ENCODE assay signal across 10 cellular contexts in genomic region chr11:75748729-75749273, GRCh38. TPM values are rescaled to one million over a fixed set of nuclear protein-coding genes. Genes with fewer than 3 reads are reported as not detected.
"Had no signal": no experiment of that assay in that cellular context is flagged by ENCODE, and none has a peak within 500 bp of the region (broad histone marks: within the 10 kb centered on the region; RNA-seq: fewer than 3 reads in every experiment).

No MANE protein-coding gene starts in this region.

RNA-seq across cellular contexts. Expression of gene MOGAT2, which starts 31.2 kb away (rescaled TPM):
- total RNA-seq: naive thymus-derived CD4-positive, alpha-beta T cell; natural killer cell; omental fat pad; osteocyte; posterior vena cava; pulmonary artery endothelial cell; right atrium auricular region; smooth muscle cell; upper lobe of right lung had no signal
- polyA plus RNA-seq: naive thymus-derived CD4-positive, alpha-beta T cell; neural cell; smooth muscle cell had no signal
